In genomic region chr3:38609386-38610111, GRCh38 we compare ENCODE assay signal across 2 cellular contexts.
TF ChIP-seq lines count a peak whose summit lies in the region.

No MANE protein-coding gene starts in this region.

TF ChIP-seq in IMR-90, 13 proteins besides CTCF, POLR2A, EP300 and RAD21 (continued from another document):
- TF ChIP-seq FOS (IDR thresholded peaks at IDR 0.05; ENCODE audit: low read depth, low read length) (no peak), MAFK (IDR thresholded peaks at IDR 0.05; ENCODE audit: low read depth, low read length) (no peak), CEBPB (IDR thresholded peaks at IDR 0.05; ENCODE audit: low read depth, low read length) (no peak), MAZ (IDR thresholded peaks at IDR 0.05; ENCODE audit: borderline replicate concordance, low read depth, low read length) (no peak), USF2 (IDR thresholded peaks at IDR 0.05; ENCODE audit: low read depth, low read length) (no peak), MXI1 (IDR thresholded peaks at IDR 0.05; ENCODE audit: borderline replicate concordance, low read depth, low read length) (no peak)

TF ChIP-seq in WTC11, 78 proteins besides CTCF, POLR2A, EP300 and RAD21 (continued from another document):
- no peak for TF ChIP-seq ZNF532 (CRISPR knock-in tag; IDR thresholded peaks at IDR 0.05; ENCODE audit: borderline replicate concordance)
- no peak for TF ChIP-seq ARID4B (CRISPR knock-in tag; IDR thresholded peaks at IDR 0.05; ENCODE audit: borderline replicate concordance)
- TF ChIP-seq TEAD4 (CRISPR knock-in tag; IDR thresholded peaks at IDR 0.05), result no peak
- TF ChIP-seq, protein P1, sequence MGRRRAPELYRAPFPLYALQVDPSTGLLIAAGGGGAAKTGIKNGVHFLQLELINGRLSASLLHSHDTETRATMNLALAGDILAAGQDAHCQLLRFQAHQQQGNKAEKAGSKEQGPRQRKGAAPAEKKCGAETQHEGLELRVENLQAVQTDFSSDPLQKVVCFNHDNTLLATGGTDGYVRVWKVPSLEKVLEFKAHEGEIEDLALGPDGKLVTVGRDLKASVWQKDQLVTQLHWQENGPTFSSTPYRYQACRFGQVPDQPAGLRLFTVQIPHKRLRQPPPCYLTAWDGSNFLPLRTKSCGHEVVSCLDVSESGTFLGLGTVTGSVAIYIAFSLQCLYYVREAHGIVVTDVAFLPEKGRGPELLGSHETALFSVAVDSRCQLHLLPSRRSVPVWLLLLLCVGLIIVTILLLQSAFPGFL (CRISPR knock-in tag; IDR thresholded peaks at IDR 0.05; ENCODE audit: borderline replicate concordance), result no peak
- no peak for TF ChIP-seq ZNF281 (CRISPR knock-in tag; IDR thresholded peaks at IDR 0.05)
- no peak for TF ChIP-seq CREB1 (CRISPR knock-in tag; IDR thresholded peaks at IDR 0.05)
- no peak for TF ChIP-seq IRF1 (CRISPR knock-in tag; IDR thresholded peaks at IDR 0.05)
- TF ChIP-seq FOXP1 (CRISPR knock-in tag; IDR thresholded peaks at IDR 0.05; ENCODE audit: borderline replicate concordance), result no peak
- TF ChIP-seq, protein P2, sequence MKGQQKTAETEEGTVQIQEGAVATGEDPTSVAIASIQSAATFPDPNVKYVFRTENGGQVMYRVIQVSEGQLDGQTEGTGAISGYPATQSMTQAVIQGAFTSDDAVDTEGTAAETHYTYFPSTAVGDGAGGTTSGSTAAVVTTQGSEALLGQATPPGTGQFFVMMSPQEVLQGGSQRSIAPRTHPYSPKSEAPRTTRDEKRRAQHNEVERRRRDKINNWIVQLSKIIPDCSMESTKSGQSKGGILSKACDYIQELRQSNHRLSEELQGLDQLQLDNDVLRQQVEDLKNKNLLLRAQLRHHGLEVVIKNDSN (CRISPR knock-in tag; IDR thresholded peaks at IDR 0.05), result no peak
